ENCODE assay signal across 1 cellular context in genomic region chr10:50788951-50789904, GRCh38.
TF ChIP-seq lines count a peak whose summit lies in the region.

No MANE protein-coding gene starts in this region.

TF ChIP-seq in GM23338, 12 proteins besides CTCF, POLR2A, EP300 and RAD21 (continued from another document):
- TF ChIP-seq REST (IDR thresholded peaks at IDR 0.05; ENCODE audit: unreplicated experiment) (no peak), STAT1 (IDR thresholded peaks at IDR 0.05; ENCODE audit: unreplicated experiment) (no peak), NANOG (IDR thresholded peaks at IDR 0.05; ENCODE audit: borderline replicate concordance) (no peak), EZH2 (IDR thresholded peaks at IDR 0.05; ENCODE audit: low read depth, unreplicated experiment) (no peak)
